23 cellular contexts compared by ENCODE assay signal in genomic region chr12:16094437-16094836, GRCh38.
A peak's percentile ranks its signal among the peaks of the same experiment; 100 is the strongest.
DNase-seq lines count a peak whose midpoint lies in the region; ATAC-seq and TF ChIP-seq lines count a peak whose summit lies in the region.
"Had no signal": no experiment of that assay in that cellular context is flagged by ENCODE, and none has a peak within 500 bp of the region (broad histone marks: within the 10 kb centered on the region; RNA-seq: fewer than 3 reads in every experiment).

No MANE protein-coding gene starts in this region.

- H3K9ac ChIP-seq in MM.1S (ENCODE audit: low read length) = no peak overlapping the region

- H3F3A ChIP-seq in MM.1S (ENCODE audit: insufficient read depth, low read length) (no peaks in the 10 kb centered on the region), GM23338 (replicated peaks; ENCODE audit: low read depth) (no peaks in the 10 kb centered on the region)

- no peak for TF ChIP-seq POLR2A in thyroid gland (IDR thresholded peaks at IDR 0.05)

- no peaks in the 10 kb centered on the region for H4K20me1 ChIP-seq in MM.1S (ENCODE audit: insufficient read depth, low read length)
- H4K20me1 ChIP-seq in GM23338 (replicated peaks; ENCODE audit: insufficient read depth) = no peaks in the 10 kb centered on the region

- no peak overlapping the region for H3K4me3 ChIP-seq in MM.1S (ENCODE audit: low read length)
- no peak overlapping the region for H3K4me3 ChIP-seq in thyroid gland (replicated peaks in 1 of 3)
- no peak overlapping the region for H3K4me3 ChIP-seq in GM23338
- H3K4me3 ChIP-seq: K562 had no signal

- 37 to 39% methylated on average over 2 of the region's 2 CpGs for WGBS in thyroid gland, 2 donors

- H3K27me3 ChIP-seq in MM.1S (replicated peaks; ENCODE audit: insufficient read depth, low read length) (no peaks in the 10 kb centered on the region), thyroid gland (no peaks in the 10 kb centered on the region), GM23338 (ENCODE audit: insufficient read depth) (no peaks in the 10 kb centered on the region)

- H3K9me2 ChIP-seq in MM.1S (replicated peaks; ENCODE audit: insufficient read depth, low read length) = no peaks in the 10 kb centered on the region
- H3K9me2 ChIP-seq in GM23338 (ENCODE audit: insufficient read depth) = peaks cover 2% of the 10 kb centered on the region; the same call in 1 of the 2 replicates

- H3K27ac Mint-ChIP-seq in GM23338 = no peak overlapping the region
- H3K27ac Mint-ChIP-seq: CD4-positive, alpha-beta memory T cell; HFFc6 had no signal

- H3K4me2 ChIP-seq in MM.1S (ENCODE audit: low read depth, low read length) (no peak overlapping the region), GM23338 (no peak overlapping the region)

- H3K4me3 Mint-ChIP-seq in GM23338 = no peak overlapping the region
- H3K4me3 Mint-ChIP-seq: CD4-positive, alpha-beta memory T cell; HFFc6 had no signal

- intact Hi-C loops in thyroid gland (cut with DNase I) = no loop called here

- DNase-seq in MM.1S (peak; percentile 31), thyroid gland (no peak), NCI-H2081 treated with DMSO at 0.1 percent for 48 hours (lab: John Stamatoyannopoulos, UW) (no peak), NCI-H2081 (lab: John Stamatoyannopoulos, UW) (no peak), GM23338 (ENCODE audit: low spot score) (no peak)
- DNase-seq: CD4-positive, alpha-beta memory T cell; DMS153; GF-D8; HFFc6; NCI-H1105 treated with DMSO at 0.1 percent for 48 hours; NCI-H1694; NCI-H2107; NCI-H226; NCI-H524; NCI-H82; PC-3; RPMI8226; T-helper 1 cell; T-helper 9 cell had no signal

- peaks cover 11% of the 10 kb centered on the region; the same call in 2 of the 3 replicates for H3K9me3 Mint-ChIP-seq in GM23338
- H3K9me3 Mint-ChIP-seq: HFFc6 had no signal

- H3K4me1 ChIP-seq in MM.1S (ENCODE audit: low read length) = no peaks in the 10 kb centered on the region
- H3K4me1 ChIP-seq in thyroid gland = peaks cover 0 to 4% of the 10 kb centered on the region in 2 donors
- H3K4me1 ChIP-seq in GM23338 (ENCODE audit: insufficient read depth) = no peaks in the 10 kb centered on the region

- H2AFZ ChIP-seq in MM.1S (ENCODE audit: low read length) (no peak overlapping the region), GM23338 (no peak overlapping the region)

- ATAC-seq in GM18511 (IDR thresholded peaks at IDR 0.05; ENCODE audit: unreplicated experiment) = peak; percentile 54
- ATAC-seq in GM19395 (IDR thresholded peaks at IDR 0.05; ENCODE audit: unreplicated experiment) = peak; percentile 71
- peak; percentile 70 for ATAC-seq in HG03135 (IDR thresholded peaks at IDR 0.05; ENCODE audit: unreplicated experiment)
- ATAC-seq in GM23338 = no peak
- ATAC-seq: K562, PC-3 had no signal

- H3K36me3 ChIP-seq in MM.1S (replicated peaks; ENCODE audit: insufficient read depth, low read length) (no peaks in the 10 kb centered on the region), thyroid gland (no peaks in the 10 kb centered on the region), GM23338 (ENCODE audit: insufficient read depth) (no peaks in the 10 kb centered on the region)

- H3K27ac ChIP-seq in MM.1S (ENCODE audit: low read length) (no peak overlapping the region), thyroid gland (no peak overlapping the region), GM23338 (ENCODE audit: low read depth) (no peak overlapping the region)

- no peaks in the 10 kb centered on the region for H3K9me3 ChIP-seq in MM.1S (replicated peaks; ENCODE audit: insufficient read depth, low read length)
- no peaks in the 10 kb centered on the region for H3K9me3 ChIP-seq in thyroid gland

- H3K36me3 Mint-ChIP-seq in GM23338 (ENCODE audit: low read depth) = peaks cover 6% of the 10 kb centered on the region; the same call in 2 of the 3 replicates
- H3K36me3 Mint-ChIP-seq: CD4-positive, alpha-beta memory T cell had no signal

- H3K4me1 Mint-ChIP-seq in GM23338 = no peaks in the 10 kb centered on the region
- H3K4me1 Mint-ChIP-seq: CD4-positive, alpha-beta memory T cell had no signal

- H3K79me2 ChIP-seq in MM.1S (ENCODE audit: low read length) = no peaks in the 10 kb centered on the region
- no peaks in the 10 kb centered on the region for H3K79me2 ChIP-seq in GM23338 (replicated peaks; ENCODE audit: insufficient read depth)

- TF ChIP-seq CTCF in MM.1S (IDR thresholded peaks at IDR 0.05; ENCODE audit: low read length) (no peak), thyroid gland (IDR thresholded peaks at IDR 0.05) (no peak), GM23338 (conservative IDR thresholded peaks at IDR 0.05; ENCODE audit: low read depth in 2 of 2) (no peak)

- H3K27me3 Mint-ChIP-seq in GM23338 (ENCODE audit: insufficient read depth, low read depth, poor library complexity) = no peaks in the 10 kb centered on the region
- H3K27me3 Mint-ChIP-seq: CD4-positive, alpha-beta memory T cell had no signal

TF ChIP-seq in GM23338, 12 proteins besides CTCF, POLR2A, EP300 and RAD21 (continues in another document):
- TF ChIP-seq POLR2AphosphoS5 (IDR thresholded peaks at IDR 0.05; ENCODE audit: low read depth) (no peak), EZH2phosphoT487 (IDR thresholded peaks at IDR 0.05; ENCODE audit: unreplicated experiment) (no peak), ZNF462 (CRISPR knock-in tag; IDR thresholded peaks at IDR 0.05) (no peak), EZH2 (IDR thresholded peaks at IDR 0.05; ENCODE audit: low read depth, unreplicated experiment) (no peak), NANOG (IDR thresholded peaks at IDR 0.05; ENCODE audit: borderline replicate concordance) (no peak), STAT1 (IDR thresholded peaks at IDR 0.05; ENCODE audit: unreplicated experiment) (no peak), JUNB (IDR thresholded peaks at IDR 0.05; ENCODE audit: unreplicated experiment) (no peak), CREB1 (CRISPR knock-in tag; IDR thresholded peaks at IDR 0.05; ENCODE audit: low read depth) (no peak), ZNF331 (CRISPR knock-in tag; IDR thresholded peaks at IDR 0.05; ENCODE audit: low read depth) (no peak)
